In the genomic region with DNA sequence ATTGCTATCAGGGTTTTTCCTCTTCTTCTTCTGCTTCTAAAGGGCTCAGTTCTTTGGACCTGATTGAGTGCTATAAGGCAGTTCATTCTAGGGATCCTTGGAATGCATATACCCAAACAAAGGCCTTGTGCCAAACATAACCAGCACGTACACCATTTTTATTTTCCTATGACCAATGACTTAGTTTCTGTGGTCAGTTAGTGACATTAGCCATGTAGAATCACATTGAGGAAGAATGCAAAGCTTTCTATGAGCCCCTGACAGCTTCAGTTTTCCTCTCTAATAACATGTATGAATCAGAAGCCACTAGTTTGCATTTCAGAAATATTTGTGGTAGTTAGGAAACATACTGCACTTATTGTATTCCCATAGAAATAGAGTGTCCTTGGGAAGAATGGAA, we compare ENCODE assay signal across 13 cellular contexts.
DNase-seq lines count a peak whose midpoint lies in the region; ATAC-seq, FAIRE-seq and TF ChIP-seq lines count a peak whose summit lies in the region.
"Had no signal": no experiment of that assay in that cellular context is flagged by ENCODE, and none has a peak within 500 bp of the region (broad histone marks: within the 10 kb centered on the region; RNA-seq: fewer than 3 reads in every experiment).

No MANE protein-coding gene starts in this region.

- H2AFZ ChIP-seq in astrocyte (ENCODE audit: low read depth, low read length) = no peak overlapping the region

- H3K79me2 ChIP-seq in astrocyte (ENCODE audit: insufficient read depth, low read length) = no peaks in the 10 kb centered on the region

- H3K4me1 ChIP-seq in HEK293 (ENCODE audit: control insufficient read depth, insufficient read depth, low read length) (no peaks in the 10 kb centered on the region), astrocyte (ENCODE audit: insufficient read depth, low read length) (peaks cover 10% of the 10 kb centered on the region)

- no peak for TF ChIP-seq CTCF in HEK293 (tag by site-specific recombination; IDR thresholded peaks at IDR 0.05)
- no peak for TF ChIP-seq CTCF in astrocyte (IDR thresholded peaks at IDR 0.05; ENCODE audit: insufficient read depth, low read depth, low read length)

- CTCF ChIA-PET in HEK293 (lab: Yijun Ruan, JAX) = no interaction called here

- H3K9me3 ChIP-seq in HEK293 (ENCODE audit: control insufficient read depth, insufficient read depth, low read depth, low read length) (no peaks in the 10 kb centered on the region), astrocyte (ENCODE audit: insufficient read depth, low read depth, low read length) (no peaks in the 10 kb centered on the region)

- ATAC-seq in HG03571 (IDR thresholded peaks at IDR 0.05; ENCODE audit: unreplicated experiment) (no peak), GM19397 (IDR thresholded peaks at IDR 0.05; ENCODE audit: unreplicated experiment) (no peak)

- H3K4me3 Mint-ChIP-seq in astrocyte (ENCODE audit: unreplicated experiment) = no peak overlapping the region

- no peaks in the 10 kb centered on the region for H3K27me3 Mint-ChIP-seq in astrocyte (ENCODE audit: low read depth, unreplicated experiment)

- in situ Hi-C loops in ACHN (cut with HindIII; ENCODE audit: low pct_ligation_motif_present, low pct_unique_long_range_greater_than_20kb, low sequenced_read_pairs) = no loop called here

- H3K4me1 Mint-ChIP-seq in astrocyte (ENCODE audit: low read depth, unreplicated experiment) = peaks cover 2% of the 10 kb centered on the region

- no peaks in the 10 kb centered on the region for H3K36me3 Mint-ChIP-seq in astrocyte (ENCODE audit: low read depth, unreplicated experiment)

- H3K9ac ChIP-seq in astrocyte (ENCODE audit: low read length) = no peak overlapping the region

- DNase-seq in ACHN (peak; percentile 2), astrocyte (ENCODE audit: low read depth) (peak; percentile 94), hepatic stellate cell (ENCODE audit: low spot score) (peak; percentile 44), middle frontal gyrus (ENCODE audit: extremely low spot score, low spot score) (no peak)
- DNase-seq in activated naive CD4-positive, alpha-beta T cell treated with anti-CD3 and anti-CD28 coated beads, Interleukin-2, amount 50 U/mL, for 16 hours = no peak
- DNase-seq: activated CD4-positive, alpha-beta T cell treated with anti-CD3 and anti-CD28 coated beads, Interleukin-2, amount 50 U/mL, for 4 hours; NCI-H524 had no signal

- H3K4me2 ChIP-seq in astrocyte (ENCODE audit: low read length) = no peak overlapping the region

- H3K4me3 ChIP-seq in HEK293 (ENCODE audit: low read depth, low read length) = no peak overlapping the region
- H3K4me3 ChIP-seq in astrocyte (ENCODE audit: insufficient read depth, low read depth, low read length) = no peak overlapping the region
- H3K4me3 ChIP-seq: cardiac muscle cell, lung had no signal

- H4K20me1 ChIP-seq in astrocyte (ENCODE audit: insufficient read depth, low read length) = no peaks in the 10 kb centered on the region

- peak; percentile 95 for FAIRE-seq in astrocyte (lab: Jason Lieb, UNC)
- FAIRE-seq: endometrium had no signal

- peaks cover 65% of the 10 kb centered on the region for H3K27me3 ChIP-seq in astrocyte (ENCODE audit: insufficient read depth, low read length)
- H3K27me3 ChIP-seq: cardiac muscle cell had no signal

- no peaks in the 10 kb centered on the region for H3K9me3 Mint-ChIP-seq in astrocyte (ENCODE audit: unreplicated experiment)

- no peaks in the 10 kb centered on the region for H3K36me3 ChIP-seq in HEK293 (ENCODE audit: control insufficient read depth in 2 of 2, insufficient read depth in 1 of 2, low read length in 2 of 2)
- H3K36me3 ChIP-seq in astrocyte (ENCODE audit: insufficient read depth, low read length) = no peaks in the 10 kb centered on the region
- H3K36me3 ChIP-seq: cardiac muscle cell had no signal

- POLR2A ChIA-PET in HEK293 (lab: Yijun Ruan, JAX) = no interaction called here

- H3K27ac ChIP-seq in HEK293 (ENCODE audit: extremely low read depth, low read depth, low read length) (no peak overlapping the region), astrocyte (ENCODE audit: low read depth, low read length) (no peak overlapping the region)
- H3K27ac ChIP-seq: cardiac muscle cell had no signal

- H3K27ac Mint-ChIP-seq in astrocyte (ENCODE audit: unreplicated experiment) = no peak overlapping the region

TF ChIP-seq in HEK293, 187 proteins besides CTCF, POLR2A, EP300 and RAD21:
- TF ChIP-seq, protein P1, sequence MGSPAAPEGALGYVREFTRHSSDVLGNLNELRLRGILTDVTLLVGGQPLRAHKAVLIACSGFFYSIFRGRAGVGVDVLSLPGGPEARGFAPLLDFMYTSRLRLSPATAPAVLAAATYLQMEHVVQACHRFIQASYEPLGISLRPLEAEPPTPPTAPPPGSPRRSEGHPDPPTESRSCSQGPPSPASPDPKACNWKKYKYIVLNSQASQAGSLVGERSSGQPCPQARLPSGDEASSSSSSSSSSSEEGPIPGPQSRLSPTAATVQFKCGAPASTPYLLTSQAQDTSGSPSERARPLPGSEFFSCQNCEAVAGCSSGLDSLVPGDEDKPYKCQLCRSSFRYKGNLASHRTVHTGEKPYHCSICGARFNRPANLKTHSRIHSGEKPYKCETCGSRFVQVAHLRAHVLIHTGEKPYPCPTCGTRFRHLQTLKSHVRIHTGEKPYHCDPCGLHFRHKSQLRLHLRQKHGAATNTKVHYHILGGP (tag by site-specific recombination; IDR thresholded peaks at IDR 0.05) = peak; percentile 82
- TF ChIP-seq GLI2 (tag by site-specific recombination; IDR thresholded peaks at IDR 0.05; ENCODE audit: borderline replicate concordance, low read depth) (no peak), ZNF629 (tag by site-specific recombination; IDR thresholded peaks at IDR 0.05) (no peak)
- TF ChIP-seq, protein P2, sequence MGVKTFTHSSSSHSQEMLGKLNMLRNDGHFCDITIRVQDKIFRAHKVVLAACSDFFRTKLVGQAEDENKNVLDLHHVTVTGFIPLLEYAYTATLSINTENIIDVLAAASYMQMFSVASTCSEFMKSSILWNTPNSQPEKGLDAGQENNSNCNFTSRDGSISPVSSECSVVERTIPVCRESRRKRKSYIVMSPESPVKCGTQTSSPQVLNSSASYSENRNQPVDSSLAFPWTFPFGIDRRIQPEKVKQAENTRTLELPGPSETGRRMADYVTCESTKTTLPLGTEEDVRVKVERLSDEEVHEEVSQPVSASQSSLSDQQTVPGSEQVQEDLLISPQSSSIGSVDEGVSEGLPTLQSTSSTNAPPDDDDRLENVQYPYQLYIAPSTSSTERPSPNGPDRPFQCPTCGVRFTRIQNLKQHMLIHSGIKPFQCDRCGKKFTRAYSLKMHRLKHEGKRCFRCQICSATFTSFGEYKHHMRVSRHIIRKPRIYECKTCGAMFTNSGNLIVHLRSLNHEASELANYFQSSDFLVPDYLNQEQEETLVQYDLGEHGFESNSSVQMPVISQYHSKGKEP (tag by site-specific recombination; IDR thresholded peaks at IDR 0.05) = no peak

Comparison
In these comparisons a context has a peak if more than half of its experiments do, and no peak if none do; other contexts are left out.
1. DNase-seq: peak in ACHN (single experiment), astrocyte (single experiment) and hepatic stellate cell (single experiment); none in activated naive CD4-positive, alpha-beta T cell treated with anti-CD3 and anti-CD28 coated beads, Interleukin-2, amount 50 U/mL, for 16 hours (single experiment) and middle frontal gyrus (single experiment).